ENCODE assay signal across 1 cellular context in the genomic region with DNA sequence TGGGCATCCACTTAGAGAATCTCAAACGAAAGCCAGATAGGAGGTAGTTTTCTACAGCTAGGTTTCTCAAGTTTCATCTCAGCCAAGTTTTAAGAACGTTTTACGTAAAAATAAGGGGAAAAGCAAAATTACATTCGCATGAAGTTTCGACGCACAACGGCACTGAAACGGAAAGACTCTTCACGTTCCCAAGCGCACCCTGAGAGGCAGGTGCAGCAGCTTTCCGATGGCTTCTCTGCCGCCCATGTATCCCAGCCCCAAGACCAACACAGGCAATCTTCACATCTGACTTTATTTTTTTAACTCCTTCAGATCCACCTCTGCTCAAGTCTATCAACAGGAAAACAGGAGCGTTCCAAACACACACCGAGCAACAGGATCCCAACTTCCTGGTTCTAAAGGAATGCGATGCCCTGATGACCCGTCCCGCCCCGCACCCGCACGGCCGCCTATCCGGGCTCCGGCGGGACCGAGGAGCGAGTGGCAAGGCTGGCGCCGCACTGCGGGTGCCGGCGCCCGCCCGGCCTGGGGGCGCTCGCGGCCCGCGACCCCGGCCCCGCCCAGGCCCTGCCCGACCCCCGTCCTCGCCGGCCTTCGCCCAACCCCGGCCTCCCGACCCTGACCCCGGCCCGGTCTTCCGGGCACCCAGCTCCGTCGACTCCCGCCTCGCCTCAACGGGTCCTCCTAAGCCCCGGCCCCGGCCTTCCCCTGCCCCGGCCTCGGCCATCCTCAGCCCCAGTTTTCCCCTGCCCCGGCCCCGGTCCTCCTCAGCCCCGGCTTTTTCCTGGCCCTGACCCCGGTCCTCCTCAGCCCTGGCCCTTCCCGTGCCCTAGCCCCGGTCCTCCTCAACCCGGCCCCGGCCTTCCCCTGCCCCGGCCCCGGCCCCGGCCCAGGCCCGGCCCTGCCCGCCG.
TF ChIP-seq lines count a peak whose summit lies in the region.

No MANE protein-coding gene starts in this region.

TF ChIP-seq in HepG2, 621 proteins besides CTCF, POLR2A, EP300 and RAD21 (continued from another document and continues in another):
- TF ChIP-seq, protein P1, sequence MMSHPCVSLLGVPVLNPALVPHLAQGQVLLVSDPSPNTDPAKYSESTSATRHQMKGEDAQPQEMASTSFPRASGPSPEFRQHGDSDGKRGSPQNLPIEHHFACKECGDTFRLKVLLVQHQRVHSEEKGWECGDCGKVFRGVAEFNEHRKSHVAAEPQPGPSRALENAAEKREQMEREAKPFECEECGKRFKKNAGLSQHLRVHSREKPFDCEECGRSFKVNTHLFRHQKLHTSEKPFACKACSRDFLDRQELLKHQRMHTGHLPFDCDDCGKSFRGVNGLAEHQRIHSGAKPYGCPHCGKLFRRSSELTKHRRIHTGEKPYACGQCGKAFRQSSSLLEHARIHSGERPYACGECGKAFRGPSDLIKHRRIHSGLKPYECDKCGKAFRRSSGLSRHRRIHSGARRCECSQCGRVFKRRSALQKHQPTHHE (CRISPR knock-in tag; IDR thresholded peaks at IDR 0.05; ENCODE audit: borderline replicate concordance), result no peak
- TF ChIP-seq ELF3 (CRISPR knock-in tag; IDR thresholded peaks at IDR 0.05), result peak; percentile 81
- TF ChIP-seq ZNF121 (CRISPR knock-in tag; IDR thresholded peaks at IDR 0.05), result 0 out of 2 replicates have a peak, but pooled peaks have one; percentile 45
- TF ChIP-seq ZNF230 (CRISPR knock-in tag; IDR thresholded peaks at IDR 0.05), result no peak
- no peak for TF ChIP-seq SAFB2 (CRISPR knock-in tag; IDR thresholded peaks at IDR 0.05; ENCODE audit: borderline replicate concordance, low read depth)
- no peak for TF ChIP-seq FOXK1 (CRISPR knock-in tag; IDR thresholded peaks at IDR 0.05; ENCODE audit: borderline replicate concordance, low read depth)
- TF ChIP-seq ZNF607 (CRISPR knock-in tag; IDR thresholded peaks at IDR 0.05; ENCODE audit: borderline replicate concordance), result no peak
- peak; percentile 48 for TF ChIP-seq RBFOX2 (IDR thresholded peaks at IDR 0.05; ENCODE audit: low read depth, low read length)
- TF ChIP-seq MTF2 (CRISPR knock-in tag; IDR thresholded peaks at IDR 0.05; ENCODE audit: borderline replicate concordance), result no peak
- TF ChIP-seq ZNF652 (CRISPR knock-in tag; IDR thresholded peaks at IDR 0.05; ENCODE audit: borderline replicate concordance, low read depth), result peak; percentile 79; the same call in 1 of the 2 replicates
- TF ChIP-seq SIN3A (IDR thresholded peaks at IDR 0.05; ENCODE audit: borderline replicate concordance, low read depth, low read length), result peak; percentile 64; the same call in 1 of the 2 replicates
- TF ChIP-seq, protein P2, sequence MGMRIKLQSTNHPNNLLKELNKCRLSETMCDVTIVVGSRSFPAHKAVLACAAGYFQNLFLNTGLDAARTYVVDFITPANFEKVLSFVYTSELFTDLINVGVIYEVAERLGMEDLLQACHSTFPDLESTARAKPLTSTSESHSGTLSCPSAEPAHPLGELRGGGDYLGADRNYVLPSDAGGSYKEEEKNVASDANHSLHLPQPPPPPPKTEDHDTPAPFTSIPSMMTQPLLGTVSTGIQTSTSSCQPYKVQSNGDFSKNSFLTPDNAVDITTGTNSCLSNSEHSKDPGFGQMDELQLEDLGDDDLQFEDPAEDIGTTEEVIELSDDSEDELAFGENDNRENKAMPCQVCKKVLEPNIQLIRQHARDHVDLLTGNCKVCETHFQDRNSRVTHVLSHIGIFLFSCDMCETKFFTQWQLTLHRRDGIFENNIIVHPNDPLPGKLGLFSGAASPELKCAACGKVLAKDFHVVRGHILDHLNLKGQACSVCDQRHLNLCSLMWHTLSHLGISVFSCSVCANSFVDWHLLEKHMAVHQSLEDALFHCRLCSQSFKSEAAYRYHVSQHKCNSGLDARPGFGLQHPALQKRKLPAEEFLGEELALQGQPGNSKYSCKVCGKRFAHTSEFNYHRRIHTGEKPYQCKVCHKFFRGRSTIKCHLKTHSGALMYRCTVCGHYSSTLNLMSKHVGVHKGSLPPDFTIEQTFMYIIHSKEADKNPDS (CRISPR knock-in tag; IDR thresholded peaks at IDR 0.05), result no peak
- TF ChIP-seq TGIF2 (CRISPR knock-in tag; IDR thresholded peaks at IDR 0.05), result peak; percentile 39; the same call in 1 of the 2 replicates
- TF ChIP-seq ZNF772 (CRISPR knock-in tag; IDR thresholded peaks at IDR 0.05), result no peak
- 0 out of 2 replicates have a peak, but pooled peaks have one; percentile 27 for TF ChIP-seq ZNF441 (CRISPR knock-in tag; IDR thresholded peaks at IDR 0.05; ENCODE audit: borderline replicate concordance)
- TF ChIP-seq ZNF550 (CRISPR knock-in tag; IDR thresholded peaks at IDR 0.05; ENCODE audit: borderline replicate concordance), result no peak
- TF ChIP-seq PRMT3 (CRISPR knock-in tag; IDR thresholded peaks at IDR 0.05; ENCODE audit: borderline replicate concordance, low read depth), result no peak
- TF ChIP-seq, protein P3, sequence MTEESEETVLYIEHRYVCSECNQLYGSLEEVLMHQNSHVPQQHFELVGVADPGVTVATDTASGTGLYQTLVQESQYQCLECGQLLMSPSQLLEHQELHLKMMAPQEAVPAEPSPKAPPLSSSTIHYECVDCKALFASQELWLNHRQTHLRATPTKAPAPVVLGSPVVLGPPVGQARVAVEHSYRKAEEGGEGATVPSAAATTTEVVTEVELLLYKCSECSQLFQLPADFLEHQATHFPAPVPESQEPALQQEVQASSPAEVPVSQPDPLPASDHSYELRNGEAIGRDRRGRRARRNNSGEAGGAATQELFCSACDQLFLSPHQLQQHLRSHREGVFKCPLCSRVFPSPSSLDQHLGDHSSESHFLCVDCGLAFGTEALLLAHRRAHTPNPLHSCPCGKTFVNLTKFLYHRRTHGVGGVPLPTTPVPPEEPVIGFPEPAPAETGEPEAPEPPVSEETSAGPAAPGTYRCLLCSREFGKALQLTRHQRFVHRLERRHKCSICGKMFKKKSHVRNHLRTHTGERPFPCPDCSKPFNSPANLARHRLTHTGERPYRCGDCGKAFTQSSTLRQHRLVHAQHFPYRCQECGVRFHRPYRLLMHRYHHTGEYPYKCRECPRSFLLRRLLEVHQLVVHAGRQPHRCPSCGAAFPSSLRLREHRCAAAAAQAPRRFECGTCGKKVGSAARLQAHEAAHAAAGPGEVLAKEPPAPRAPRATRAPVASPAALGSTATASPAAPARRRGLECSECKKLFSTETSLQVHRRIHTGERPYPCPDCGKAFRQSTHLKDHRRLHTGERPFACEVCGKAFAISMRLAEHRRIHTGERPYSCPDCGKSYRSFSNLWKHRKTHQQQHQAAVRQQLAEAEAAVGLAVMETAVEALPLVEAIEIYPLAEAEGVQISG (CRISPR knock-in tag; IDR thresholded peaks at IDR 0.05), result peak; percentile 46
- no peak for TF ChIP-seq SP1 (IDR thresholded peaks at IDR 0.05)
- no peak for TF ChIP-seq SP1 (CRISPR knock-in tag; IDR thresholded peaks at IDR 0.05)
- peak; percentile 73 for TF ChIP-seq ELF1 (CRISPR knock-in tag; IDR thresholded peaks at IDR 0.05)
- TF ChIP-seq KMT2A (CRISPR knock-in tag; IDR thresholded peaks at IDR 0.05), result peak; percentile 34; the same call in 1 of the 2 replicates
- TF ChIP-seq TEAD3 (CRISPR knock-in tag; optimal IDR thresholded peaks at IDR 0.05; ENCODE audit: borderline replicate concordance), result peak; percentile 34
- TF ChIP-seq, protein P4, sequence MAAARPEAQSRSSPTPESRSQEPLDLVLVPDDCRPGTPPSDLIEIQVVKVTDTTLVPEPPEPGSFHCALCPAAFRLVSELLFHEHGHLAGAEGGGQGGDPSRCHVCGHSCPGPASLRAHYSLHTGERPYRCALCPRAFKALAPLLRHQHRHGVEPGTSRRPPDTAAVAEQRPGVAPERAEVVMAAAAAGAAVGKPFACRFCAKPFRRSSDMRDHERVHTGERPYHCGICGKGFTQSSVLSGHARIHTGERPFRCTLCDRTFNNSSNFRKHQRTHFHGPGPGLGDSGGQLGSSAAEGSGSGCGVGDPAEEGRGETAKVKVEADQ (CRISPR knock-in tag; IDR thresholded peaks at IDR 0.05; ENCODE audit: borderline replicate concordance), result 0 out of 2 replicates have a peak, but pooled peaks have one; percentile 58
- TF ChIP-seq KDM5B (CRISPR knock-in tag; IDR thresholded peaks at IDR 0.05; ENCODE audit: borderline replicate concordance), result 0 out of 2 replicates have a peak, but pooled peaks have one; percentile 7
- no peak for TF ChIP-seq NPAS2 (CRISPR knock-in tag; IDR thresholded peaks at IDR 0.05; ENCODE audit: borderline replicate concordance)
- TF ChIP-seq NR2F6 (IDR thresholded peaks at IDR 0.05), result no peak
- peak; percentile 26; the same call in 1 of the 2 replicates for TF ChIP-seq NR2F6 (CRISPR knock-in tag; IDR thresholded peaks at IDR 0.05)
- TF ChIP-seq, protein P5, sequence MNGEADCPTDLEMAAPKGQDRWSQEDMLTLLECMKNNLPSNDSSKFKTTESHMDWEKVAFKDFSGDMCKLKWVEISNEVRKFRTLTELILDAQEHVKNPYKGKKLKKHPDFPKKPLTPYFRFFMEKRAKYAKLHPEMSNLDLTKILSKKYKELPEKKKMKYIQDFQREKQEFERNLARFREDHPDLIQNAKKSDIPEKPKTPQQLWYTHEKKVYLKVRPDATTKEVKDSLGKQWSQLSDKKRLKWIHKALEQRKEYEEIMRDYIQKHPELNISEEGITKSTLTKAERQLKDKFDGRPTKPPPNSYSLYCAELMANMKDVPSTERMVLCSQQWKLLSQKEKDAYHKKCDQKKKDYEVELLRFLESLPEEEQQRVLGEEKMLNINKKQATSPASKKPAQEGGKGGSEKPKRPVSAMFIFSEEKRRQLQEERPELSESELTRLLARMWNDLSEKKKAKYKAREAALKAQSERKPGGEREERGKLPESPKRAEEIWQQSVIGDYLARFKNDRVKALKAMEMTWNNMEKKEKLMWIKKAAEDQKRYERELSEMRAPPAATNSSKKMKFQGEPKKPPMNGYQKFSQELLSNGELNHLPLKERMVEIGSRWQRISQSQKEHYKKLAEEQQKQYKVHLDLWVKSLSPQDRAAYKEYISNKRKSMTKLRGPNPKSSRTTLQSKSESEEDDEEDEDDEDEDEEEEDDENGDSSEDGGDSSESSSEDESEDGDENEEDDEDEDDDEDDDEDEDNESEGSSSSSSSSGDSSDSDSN (CRISPR knock-in tag; IDR thresholded peaks at IDR 0.05), result peak; percentile 56; the same call in 1 of the 2 replicates
- no peak for TF ChIP-seq ZNF335 (CRISPR knock-in tag; IDR thresholded peaks at IDR 0.05)
- no peak for TF ChIP-seq REL (CRISPR knock-in tag; conservative IDR thresholded peaks at IDR 0.05)
- no peak for TF ChIP-seq GPN1 (CRISPR knock-in tag; IDR thresholded peaks at IDR 0.05; ENCODE audit: borderline replicate concordance)
- TF ChIP-seq ZNF3 (CRISPR knock-in tag; IDR thresholded peaks at IDR 0.05), result no peak
- TF ChIP-seq HNRNPK (IDR thresholded peaks at IDR 0.05; ENCODE audit: low read depth, low read length, poor library complexity, severe bottlenecking), result peak; percentile 44
- no peak for TF ChIP-seq ZNF644 (CRISPR knock-in tag; IDR thresholded peaks at IDR 0.05; ENCODE audit: low read depth)
- TF ChIP-seq MIER3 (CRISPR knock-in tag; IDR thresholded peaks at IDR 0.05; ENCODE audit: borderline replicate concordance), result no peak
- peak; percentile 6; the same call in 1 of the 2 replicates for TF ChIP-seq GATAD1 (CRISPR knock-in tag; IDR thresholded peaks at IDR 0.05)
- no peak for TF ChIP-seq RELA (CRISPR knock-in tag; IDR thresholded peaks at IDR 0.05)
- TF ChIP-seq KDM5A (IDR thresholded peaks at IDR 0.05; ENCODE audit: borderline replicate concordance, low read length), result no peak
- no peak for TF ChIP-seq PLRG1 (conservative IDR thresholded peaks at IDR 0.05)
- TF ChIP-seq SMARCE1 (IDR thresholded peaks at IDR 0.05; ENCODE audit: borderline replicate concordance), result no peak
- no peak for TF ChIP-seq ZNF451 (CRISPR knock-in tag; IDR thresholded peaks at IDR 0.05)
- TF ChIP-seq, protein P6, sequence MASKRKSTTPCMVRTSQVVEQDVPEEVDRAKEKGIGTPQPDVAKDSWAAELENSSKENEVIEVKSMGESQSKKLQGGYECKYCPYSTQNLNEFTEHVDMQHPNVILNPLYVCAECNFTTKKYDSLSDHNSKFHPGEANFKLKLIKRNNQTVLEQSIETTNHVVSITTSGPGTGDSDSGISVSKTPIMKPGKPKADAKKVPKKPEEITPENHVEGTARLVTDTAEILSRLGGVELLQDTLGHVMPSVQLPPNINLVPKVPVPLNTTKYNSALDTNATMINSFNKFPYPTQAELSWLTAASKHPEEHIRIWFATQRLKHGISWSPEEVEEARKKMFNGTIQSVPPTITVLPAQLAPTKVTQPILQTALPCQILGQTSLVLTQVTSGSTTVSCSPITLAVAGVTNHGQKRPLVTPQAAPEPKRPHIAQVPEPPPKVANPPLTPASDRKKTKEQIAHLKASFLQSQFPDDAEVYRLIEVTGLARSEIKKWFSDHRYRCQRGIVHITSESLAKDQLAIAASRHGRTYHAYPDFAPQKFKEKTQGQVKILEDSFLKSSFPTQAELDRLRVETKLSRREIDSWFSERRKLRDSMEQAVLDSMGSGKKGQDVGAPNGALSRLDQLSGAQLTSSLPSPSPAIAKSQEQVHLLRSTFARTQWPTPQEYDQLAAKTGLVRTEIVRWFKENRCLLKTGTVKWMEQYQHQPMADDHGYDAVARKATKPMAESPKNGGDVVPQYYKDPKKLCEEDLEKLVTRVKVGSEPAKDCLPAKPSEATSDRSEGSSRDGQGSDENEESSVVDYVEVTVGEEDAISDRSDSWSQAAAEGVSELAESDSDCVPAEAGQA (IDR thresholded peaks at IDR 0.05; ENCODE audit: low read depth), result no peak
- TF ChIP-seq, protein P6 (CRISPR knock-in tag; IDR thresholded peaks at IDR 0.05; ENCODE audit: borderline replicate concordance), result no peak
